Comparison of ENCODE assay signal across 1 cellular context in the genomic region with DNA sequence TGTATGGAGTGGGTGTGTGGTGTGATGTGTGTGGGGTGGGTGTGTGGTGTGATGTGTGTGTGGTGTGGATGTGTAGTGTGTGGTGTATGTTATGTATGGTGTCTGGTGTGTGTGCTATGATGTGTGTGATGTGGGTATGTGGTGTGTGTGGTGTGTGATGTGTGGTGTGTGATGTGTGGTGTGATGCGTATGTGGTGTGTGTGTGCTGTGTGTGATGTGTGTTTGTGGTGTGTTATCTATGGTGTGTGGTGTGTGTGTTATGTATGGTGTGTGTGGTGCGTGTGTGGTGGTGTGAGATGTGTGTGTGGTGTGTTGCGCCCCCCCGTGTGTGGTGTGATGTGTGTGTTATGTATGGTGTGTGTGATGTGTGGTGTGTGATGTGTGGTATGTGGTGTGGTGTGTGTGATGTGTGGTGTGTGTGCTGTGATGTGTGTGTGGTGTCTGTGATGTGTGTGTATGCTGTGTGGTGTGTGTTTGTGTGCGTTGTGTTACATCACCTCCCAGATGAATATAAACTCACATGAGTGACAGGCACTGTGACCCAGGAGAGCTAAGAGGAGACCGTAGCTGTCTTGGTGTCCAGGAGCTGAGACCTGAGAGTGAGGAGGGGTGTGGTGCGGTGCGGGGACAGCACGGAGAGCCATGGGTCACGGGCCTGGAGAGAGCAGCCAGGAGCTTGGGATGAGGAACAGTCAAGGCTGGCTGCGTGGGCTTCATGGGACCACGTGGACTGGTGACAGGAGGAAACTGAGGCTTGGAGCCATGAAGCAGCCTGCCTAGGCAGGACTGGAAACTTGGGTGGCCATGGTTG.
TF ChIP-seq lines count a peak whose summit lies in the region.

No MANE protein-coding gene starts in this region.

TF ChIP-seq in H1, 55 proteins besides CTCF, POLR2A, EP300 and RAD21 (continued from another document):
- TF ChIP-seq ATF3 (IDR thresholded peaks at IDR 0.05; ENCODE audit: insufficient read depth, low read depth, low read length) (no peak), TAF1 (IDR thresholded peaks at IDR 0.05; ENCODE audit: low read depth, low read length) (no peak), RFX5 (IDR thresholded peaks at IDR 0.05; ENCODE audit: borderline replicate concordance, low read depth, low read length) (no peak), CBX8 (IDR thresholded peaks at IDR 0.05; ENCODE audit: borderline replicate concordance, low read depth, low read length) (no peak), TBP (IDR thresholded peaks at IDR 0.05; ENCODE audit: low read depth, low read length) (no peak), EGR1 (IDR thresholded peaks at IDR 0.05; ENCODE audit: borderline replicate concordance, low read depth, low read length) (no peak)
